ENCODE assay signal across 9 cellular contexts in genomic region chr3:168061332-168061996, GRCh38. TPM values are rescaled to one million over a fixed set of nuclear protein-coding genes. Genes with fewer than 3 reads are reported as not detected.
DNase-seq lines count a peak whose midpoint lies in the region; ATAC-seq and TF ChIP-seq lines count a peak whose summit lies in the region.
"Had no signal": no experiment of that assay in that cellular context is flagged by ENCODE, and none has a peak within 500 bp of the region (broad histone marks: within the 10 kb centered on the region; RNA-seq: fewer than 3 reads in every experiment).

No MANE protein-coding gene starts in this region.

- no peaks in the 10 kb centered on the region for H3K9me2 ChIP-seq in PC-3 (replicated peaks; ENCODE audit: low read length)

- H3K9me3 Mint-ChIP-seq in activated CD8-positive, alpha-beta memory T cell treated with anti-CD3 and anti-CD28 coated beads, Interleukin-2, amount 10 ng/mL, durations not matched to agents 7 days and 5 days (ENCODE audit: low read depth), result no peaks in the 10 kb centered on the region
- H3K9me3 Mint-ChIP-seq in stimulated activated effector memory CD8-positive, alpha-beta T cell treated with anti-CD3 and anti-CD28 coated beads, Interleukin-12 subunit alpha, Interleukin-12 subunit beta, amount 100 ng/mL, for 72 hours, result no peaks in the 10 kb centered on the region

- H3K4me3 ChIP-seq in PC-3 (ENCODE audit: low read length), result 0 out of 2 replicates have a peak overlapping the region, but pooled peaks have one; percentile 3

- H3K9ac ChIP-seq in PC-3 (ENCODE audit: low read length), result no peak overlapping the region

- no peak overlapping the region for H3K27ac ChIP-seq in PC-3 (ENCODE audit: low read length)
- H3K27ac ChIP-seq: epithelial cell of prostate had no signal

- intact Hi-C loops in PC-3 (cut with micrococcal nuclease), result loop anchor here (2.0 kb wide), 1 partner anchor 33 kb away; the partner anchor contains the start of gene GOLIM4

- peaks cover 7% of the 10 kb centered on the region; the same call in 1 of the 2 replicates for H3K4me1 ChIP-seq in PC-3 (ENCODE audit: insufficient read depth, low read length)

- peak; percentile 41 for DNase-seq in activated CD8-positive, alpha-beta memory T cell treated with anti-CD3 and anti-CD28 coated beads, Interleukin-2, amount 10 ng/mL, durations not matched to agents 7 days and 5 days
- no peak for DNase-seq in activated CD8-positive, alpha-beta memory T cell treated with anti-CD3 and anti-CD28 coated beads, Interleukin-2, amount 50 U/mL, for 48 hours
- DNase-seq in PC-3 (peak; percentile 28), NCI-H2081 treated with DMSO at 0.1 percent for 48 hours (lab: John Stamatoyannopoulos, UW) (no peak), glomerular visceral epithelial cell (ENCODE audit: extremely low spot score) (no peak)
- no peak for DNase-seq in stimulated activated effector memory CD8-positive, alpha-beta T cell treated with anti-CD3 and anti-CD28 coated beads, Interleukin-12 subunit alpha, Interleukin-12 subunit beta, amount 100 ng/mL, for 72 hours (ENCODE audit: low spot score in 2 of 2)
- DNase-seq in central memory CD4-positive, alpha-beta T cell, result no peak

- H3K9me3 ChIP-seq in PC-3 (ENCODE audit: low read length), result no peaks in the 10 kb centered on the region

- BruUV-seq in PC-3 (replicated peaks; lab: Mats Ljungman, UMichigan), result no TSS peak

- H4K20me1 ChIP-seq in PC-3 (ENCODE audit: low read length), result no peaks in the 10 kb centered on the region

- H3K4me1 Mint-ChIP-seq in activated CD8-positive, alpha-beta memory T cell treated with anti-CD3 and anti-CD28 coated beads, Interleukin-2, amount 10 ng/mL, durations not matched to agents 7 days and 5 days, result peaks cover 22% of the 10 kb centered on the region
- H3K4me1 Mint-ChIP-seq in stimulated activated effector memory CD8-positive, alpha-beta T cell treated with anti-CD3 and anti-CD28 coated beads, Interleukin-12 subunit alpha, Interleukin-12 subunit beta, amount 100 ng/mL, for 72 hours, result peaks cover 22% of the 10 kb centered on the region

- peaks cover 7% of the 10 kb centered on the region for H3K27me3 Mint-ChIP-seq in activated CD8-positive, alpha-beta memory T cell treated with anti-CD3 and anti-CD28 coated beads, Interleukin-2, amount 10 ng/mL, durations not matched to agents 7 days and 5 days

- POLR2A ChIA-PET in PC-3 (lab: Charles Lee; ENCODE audit: unreplicated experiment), result interaction anchor here (0.6 to 0.7 kb wide), 2 partner anchors 17 to 803 kb away, joined by 4 to 6 read pairs; no protein-coding TSS in a partner anchor

- H3K27ac Mint-ChIP-seq in activated CD8-positive, alpha-beta memory T cell treated with anti-CD3 and anti-CD28 coated beads, Interleukin-2, amount 10 ng/mL, durations not matched to agents 7 days and 5 days, result peak overlapping the region; percentile 2
- no peak overlapping the region for H3K27ac Mint-ChIP-seq in stimulated activated effector memory CD8-positive, alpha-beta T cell treated with anti-CD3 and anti-CD28 coated beads, Interleukin-12 subunit alpha, Interleukin-12 subunit beta, amount 100 ng/mL, for 72 hours

- CTCF ChIA-PET in activated CD8-positive, alpha-beta memory T cell treated with anti-CD3 and anti-CD28 coated beads, Interleukin-2, amount 10 ng/mL, durations not matched to agents 7 days and 5 days (lab: Charles Lee), result interaction anchor here (1.0 to 1.2 kb wide), 2 partner anchors 16 to 33 kb away, joined by 3 read pairs; no protein-coding TSS in a partner anchor
- CTCF ChIA-PET in PC-3 (lab: Charles Lee), result interaction anchor here (0.6 to 1.2 kb wide), 3 partner anchors 14 to 39 kb away, joined by 3 to 22 read pairs (median 6); no protein-coding TSS in a partner anchor

- peak overlapping the region; percentile 61 for H3K4me3 Mint-ChIP-seq in activated CD8-positive, alpha-beta memory T cell treated with anti-CD3 and anti-CD28 coated beads, Interleukin-2, amount 10 ng/mL, durations not matched to agents 7 days and 5 days
- peak overlapping the region; percentile 9 for H3K4me3 Mint-ChIP-seq in stimulated activated effector memory CD8-positive, alpha-beta T cell treated with anti-CD3 and anti-CD28 coated beads, Interleukin-12 subunit alpha, Interleukin-12 subunit beta, amount 100 ng/mL, for 72 hours

- no peaks in the 10 kb centered on the region for H3K27me3 ChIP-seq in PC-3 (ENCODE audit: low read length)

- H3K36me3 Mint-ChIP-seq in activated CD8-positive, alpha-beta memory T cell treated with anti-CD3 and anti-CD28 coated beads, Interleukin-2, amount 10 ng/mL, durations not matched to agents 7 days and 5 days, result no peaks in the 10 kb centered on the region
- no peaks in the 10 kb centered on the region for H3K36me3 Mint-ChIP-seq in stimulated activated effector memory CD8-positive, alpha-beta T cell treated with anti-CD3 and anti-CD28 coated beads, Interleukin-12 subunit alpha, Interleukin-12 subunit beta, amount 100 ng/mL, for 72 hours

- no peaks in the 10 kb centered on the region for H3F3A ChIP-seq in PC-3 (ENCODE audit: low read length, unreplicated experiment)

- H3K36me3 ChIP-seq in PC-3 (ENCODE audit: low read depth, low read length), result no peaks in the 10 kb centered on the region

- peak overlapping the region; percentile 25 for H3K4me2 ChIP-seq in PC-3 (ENCODE audit: low read length)

- peak; percentile 51 for TF ChIP-seq CTCF in PC-3 (conservative IDR thresholded peaks at IDR 0.05; ENCODE audit: low read depth, low read length)

- ATAC-seq in activated CD8-positive, alpha-beta memory T cell treated with anti-CD3 and anti-CD28 coated beads, Interleukin-2, amount 10 ng/mL, durations not matched to agents 7 days and 5 days, result peak; percentile 92
- peak; percentile 91 for ATAC-seq in HG02798 (IDR thresholded peaks at IDR 0.05; ENCODE audit: poor library complexity, unreplicated experiment)
- peak; percentile 91 for ATAC-seq in PC-3
- peak; percentile 94 for ATAC-seq in stimulated activated effector memory CD8-positive, alpha-beta T cell treated with anti-CD3 and anti-CD28 coated beads, Interleukin-12 subunit alpha, Interleukin-12 subunit beta, amount 100 ng/mL, for 72 hours

- H3K79me2 ChIP-seq in PC-3 (ENCODE audit: low read length), result no peaks in the 10 kb centered on the region

- no peak overlapping the region for H2AFZ ChIP-seq in PC-3 (ENCODE audit: low read length)

RNA-seq across cellular contexts. Expression of gene GOLIM4, which starts 34.3 kb away (rescaled TPM):
- total RNA-seq in activated CD8-positive, alpha-beta memory T cell treated with anti-CD3 and anti-CD28 coated beads, Interleukin-2, amount 10 ng/mL, durations not matched to agents 7 days and 5 days, result 10 to 100 TPM in 1 of 2 experiments, 1 to 10 TPM in 1; 6.4 to 19.2 TPM
- 25.3 and 28.5 TPM in 2 replicates for total RNA-seq in PC-3 (2014; rRNA removed)

Comparison
In these comparisons a context has a peak if more than half of its experiments do, and no peak if none do; other contexts are left out.
1. DNase-seq: peak in activated CD8-positive, alpha-beta memory T cell treated with anti-CD3 and anti-CD28 coated beads, Interleukin-2, amount 10 ng/mL, durations not matched to agents 7 days and 5 days (single experiment) and PC-3 (single experiment); none in activated CD8-positive, alpha-beta memory T cell treated with anti-CD3 and anti-CD28 coated beads, Interleukin-2, amount 50 U/mL, for 48 hours (single experiment), stimulated activated effector memory CD8-positive, alpha-beta T cell treated with anti-CD3 and anti-CD28 coated beads, Interleukin-12 subunit alpha, Interleukin-12 subunit beta, amount 100 ng/mL, for 72 hours (0 of 2), NCI-H2081 treated with DMSO at 0.1 percent for 48 hours (single experiment), glomerular visceral epithelial cell (single experiment) and central memory CD4-positive, alpha-beta T cell (single experiment).
2. Peak in every context shown above with its lines, with median percentiles within 50 percentile points of each other: ATAC-seq.